In the genomic region with DNA sequence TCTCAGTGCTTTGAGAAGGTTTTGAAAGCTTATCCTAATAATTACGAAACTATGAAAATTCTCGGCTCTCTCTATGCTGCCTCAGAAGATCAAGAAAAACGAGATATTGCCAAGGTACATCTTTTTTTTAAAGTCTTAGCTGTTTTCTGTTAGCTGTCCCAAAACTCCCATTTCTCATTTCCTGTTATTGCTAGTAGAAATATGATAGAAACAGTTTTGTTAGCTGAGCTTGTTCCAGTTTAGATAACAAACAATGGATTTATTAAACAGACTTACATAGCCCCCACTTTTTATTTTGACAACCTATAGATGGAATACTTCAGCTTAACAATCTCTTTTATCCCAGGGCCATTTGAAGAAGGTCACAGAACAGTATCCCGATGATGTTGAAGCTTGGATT, we compare ENCODE assay signal across 1 cellular context.
TF ChIP-seq lines count a peak whose summit lies in the region.

No MANE protein-coding gene starts in this region.

TF ChIP-seq in K562, 482 proteins besides CTCF, POLR2A, EP300 and RAD21:
- TF ChIP-seq FUS (optimal IDR thresholded peaks at IDR 0.05; ENCODE audit: low read depth, low read length), result no peak
- no peak for TF ChIP-seq CHD4 (IDR thresholded peaks at IDR 0.05; ENCODE audit: insufficient read depth, insufficient replicate concordance, low read depth, low read length, poor library complexity, severe bottlenecking)
- no peak for TF ChIP-seq KLF10 (CRISPR knock-in tag; IDR thresholded peaks at IDR 0.05)
- TF ChIP-seq, protein P1, sequence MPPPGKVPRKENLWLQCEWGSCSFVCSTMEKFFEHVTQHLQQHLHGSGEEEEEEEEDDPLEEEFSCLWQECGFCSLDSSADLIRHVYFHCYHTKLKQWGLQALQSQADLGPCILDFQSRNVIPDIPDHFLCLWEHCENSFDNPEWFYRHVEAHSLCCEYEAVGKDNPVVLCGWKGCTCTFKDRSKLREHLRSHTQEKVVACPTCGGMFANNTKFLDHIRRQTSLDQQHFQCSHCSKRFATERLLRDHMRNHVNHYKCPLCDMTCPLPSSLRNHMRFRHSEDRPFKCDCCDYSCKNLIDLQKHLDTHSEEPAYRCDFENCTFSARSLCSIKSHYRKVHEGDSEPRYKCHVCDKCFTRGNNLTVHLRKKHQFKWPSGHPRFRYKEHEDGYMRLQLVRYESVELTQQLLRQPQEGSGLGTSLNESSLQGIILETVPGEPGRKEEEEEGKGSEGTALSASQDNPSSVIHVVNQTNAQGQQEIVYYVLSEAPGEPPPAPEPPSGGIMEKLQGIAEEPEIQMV (tag; conservative IDR thresholded peaks at IDR 0.05; ENCODE audit: low read depth), result no peak
- TF ChIP-seq RFX7 (CRISPR knock-in tag; IDR thresholded peaks at IDR 0.05), result no peak
- no peak for TF ChIP-seq SIX5 (IDR thresholded peaks at IDR 0.05; ENCODE audit: borderline replicate concordance in 1 of 2, insufficient read depth in 1 of 2, low read depth in 1 of 2, low read length in 2 of 2)
- TF ChIP-seq MTA3 (IDR thresholded peaks at IDR 0.05; ENCODE audit: borderline replicate concordance), result no peak
- TF ChIP-seq TAF1 (IDR thresholded peaks at IDR 0.05; ENCODE audit: control insufficient read depth, extremely low read depth, insufficient read depth, low read length, severe bottlenecking), result no peak
- TF ChIP-seq, protein P2, sequence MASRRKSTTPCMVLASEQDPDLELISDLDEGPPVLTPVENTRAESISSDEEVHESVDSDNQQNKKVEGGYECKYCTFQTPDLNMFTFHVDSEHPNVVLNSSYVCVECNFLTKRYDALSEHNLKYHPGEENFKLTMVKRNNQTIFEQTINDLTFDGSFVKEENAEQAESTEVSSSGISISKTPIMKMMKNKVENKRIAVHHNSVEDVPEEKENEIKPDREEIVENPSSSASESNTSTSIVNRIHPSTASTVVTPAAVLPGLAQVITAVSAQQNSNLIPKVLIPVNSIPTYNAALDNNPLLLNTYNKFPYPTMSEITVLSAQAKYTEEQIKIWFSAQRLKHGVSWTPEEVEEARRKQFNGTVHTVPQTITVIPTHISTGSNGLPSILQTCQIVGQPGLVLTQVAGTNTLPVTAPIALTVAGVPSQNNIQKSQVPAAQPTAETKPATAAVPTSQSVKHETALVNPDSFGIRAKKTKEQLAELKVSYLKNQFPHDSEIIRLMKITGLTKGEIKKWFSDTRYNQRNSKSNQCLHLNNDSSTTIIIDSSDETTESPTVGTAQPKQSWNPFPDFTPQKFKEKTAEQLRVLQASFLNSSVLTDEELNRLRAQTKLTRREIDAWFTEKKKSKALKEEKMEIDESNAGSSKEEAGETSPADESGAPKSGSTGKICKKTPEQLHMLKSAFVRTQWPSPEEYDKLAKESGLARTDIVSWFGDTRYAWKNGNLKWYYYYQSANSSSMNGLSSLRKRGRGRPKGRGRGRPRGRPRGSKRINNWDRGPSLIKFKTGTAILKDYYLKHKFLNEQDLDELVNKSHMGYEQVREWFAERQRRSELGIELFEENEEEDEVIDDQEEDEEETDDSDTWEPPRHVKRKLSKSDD (conservative IDR thresholded peaks at IDR 0.05; ENCODE audit: low read length), result no peak
- no peak for TF ChIP-seq ZNF146 (CRISPR knock-in tag; IDR thresholded peaks at IDR 0.05; ENCODE audit: unreplicated experiment)
- no peak for TF ChIP-seq ZNF12 (CRISPR knock-in tag; IDR thresholded peaks at IDR 0.05)
- TF ChIP-seq, protein P3, sequence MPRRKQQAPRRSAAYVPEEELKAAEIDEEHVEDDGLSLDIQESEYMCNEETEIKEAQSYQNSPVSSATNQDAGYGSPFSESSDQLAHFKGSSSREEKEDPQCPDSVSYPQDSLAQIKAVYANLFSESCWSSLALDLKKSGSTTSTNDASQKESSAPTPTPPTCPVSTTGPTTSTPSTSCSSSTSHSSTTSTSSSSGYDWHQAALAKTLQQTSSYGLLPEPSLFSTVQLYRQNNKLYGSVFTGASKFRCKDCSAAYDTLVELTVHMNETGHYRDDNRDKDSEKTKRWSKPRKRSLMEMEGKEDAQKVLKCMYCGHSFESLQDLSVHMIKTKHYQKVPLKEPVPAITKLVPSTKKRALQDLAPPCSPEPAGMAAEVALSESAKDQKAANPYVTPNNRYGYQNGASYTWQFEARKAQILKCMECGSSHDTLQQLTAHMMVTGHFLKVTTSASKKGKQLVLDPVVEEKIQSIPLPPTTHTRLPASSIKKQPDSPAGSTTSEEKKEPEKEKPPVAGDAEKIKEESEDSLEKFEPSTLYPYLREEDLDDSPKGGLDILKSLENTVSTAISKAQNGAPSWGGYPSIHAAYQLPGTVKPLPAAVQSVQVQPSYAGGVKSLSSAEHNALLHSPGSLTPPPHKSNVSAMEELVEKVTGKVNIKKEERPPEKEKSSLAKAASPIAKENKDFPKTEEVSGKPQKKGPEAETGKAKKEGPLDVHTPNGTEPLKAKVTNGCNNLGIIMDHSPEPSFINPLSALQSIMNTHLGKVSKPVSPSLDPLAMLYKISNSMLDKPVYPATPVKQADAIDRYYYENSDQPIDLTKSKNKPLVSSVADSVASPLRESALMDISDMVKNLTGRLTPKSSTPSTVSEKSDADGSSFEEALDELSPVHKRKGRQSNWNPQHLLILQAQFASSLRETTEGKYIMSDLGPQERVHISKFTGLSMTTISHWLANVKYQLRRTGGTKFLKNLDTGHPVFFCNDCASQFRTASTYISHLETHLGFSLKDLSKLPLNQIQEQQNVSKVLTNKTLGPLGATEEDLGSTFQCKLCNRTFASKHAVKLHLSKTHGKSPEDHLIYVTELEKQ (CRISPR knock-in tag; IDR thresholded peaks at IDR 0.05), result no peak
- TF ChIP-seq ZNF384 (IDR thresholded peaks at IDR 0.05; ENCODE audit: low read depth, low read length), result no peak
- TF ChIP-seq GTF2F1 (IDR thresholded peaks at IDR 0.05; ENCODE audit: low read depth, low read length), result no peak
- no peak for TF ChIP-seq SMARCA4 (IDR thresholded peaks at IDR 0.05)
- TF ChIP-seq ZNF133 (CRISPR knock-in tag; IDR thresholded peaks at IDR 0.05), result no peak
